1 cellular context compared by ENCODE assay signal in the genomic region with DNA sequence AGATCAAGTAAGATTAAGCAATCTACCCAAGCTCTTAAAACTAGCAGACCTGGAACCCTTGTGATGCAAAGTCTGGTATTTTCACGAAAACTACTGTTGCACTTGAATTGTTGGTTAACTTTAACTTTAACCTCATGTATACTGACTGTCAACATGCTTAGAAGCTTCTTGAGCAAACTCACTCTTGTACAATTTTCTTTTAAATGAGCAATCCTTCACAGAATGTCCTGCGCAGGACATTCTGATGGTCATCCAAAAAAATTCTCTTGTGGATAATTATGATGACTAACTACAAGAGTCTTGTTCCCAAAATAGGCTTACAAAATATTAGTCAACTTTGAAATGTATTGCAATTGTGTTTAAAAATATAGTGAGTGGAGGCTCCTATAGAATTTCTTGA.
TF ChIP-seq lines count a peak whose summit lies in the region.

No MANE protein-coding gene starts in this region.

TF ChIP-seq in IMR-90, 13 proteins besides CTCF, POLR2A, EP300 and RAD21 (continued from another document):
- TF ChIP-seq ELK1 (IDR thresholded peaks at IDR 0.05; ENCODE audit: borderline replicate concordance, low read depth, low read length) (no peak), MXI1 (IDR thresholded peaks at IDR 0.05; ENCODE audit: borderline replicate concordance, low read depth, low read length) (no peak), MAFK (IDR thresholded peaks at IDR 0.05; ENCODE audit: low read depth, low read length) (no peak), RCOR1 (IDR thresholded peaks at IDR 0.05; ENCODE audit: insufficient replicate concordance, low read length) (no peak), RFX5 (IDR thresholded peaks at IDR 0.05; ENCODE audit: low read depth, low read length) (no peak), NFE2L2 (IDR thresholded peaks at IDR 0.05; ENCODE audit: low read depth, low read length) (no peak), FOS (IDR thresholded peaks at IDR 0.05; ENCODE audit: low read depth, low read length) (no peak)
